26 cellular contexts compared by ENCODE assay signal in genomic region chr7:114358911-114359310, GRCh38.
"Had no signal": no experiment of that assay in that cellular context is flagged by ENCODE, and none has a peak within 500 bp of the region (broad histone marks: within the 10 kb centered on the region; RNA-seq: fewer than 3 reads in every experiment).

No MANE protein-coding gene starts in this region.

- H3K36me3 ChIP-seq: stomach, suprapubic skin, thoracic aorta, thyroid gland, tibial artery, tibial nerve, transverse colon, upper lobe of left lung, upper lobe of right lung, uterus, vagina had no signal

- DNase-seq: stimulated activated CD4-positive, alpha-beta T cell treated with anti-CD3 and anti-CD28 coated beads, Interleukin-2, amount 100 ng/mL, for 48 hours; stimulated activated CD4-positive, alpha-beta T cell treated with anti-CD3 and anti-CD28 coated beads, Interleukin-4, amount 100 ng/mL, for 1 hour; stimulated activated CD4-positive, alpha-beta T cell treated with anti-CD3 and anti-CD28 coated beads, Interleukin-4, amount 100 ng/mL, for 24 hours; stimulated activated CD4-positive, alpha-beta T cell treated with anti-CD3 and anti-CD28 coated beads, Interleukin-4, amount 100 ng/mL, for 4 hours; stimulated activated CD8-positive, alpha-beta memory T cell treated with anti-CD3 and anti-CD28 coated beads, Interleukin-4, amount 100 ng/mL, for 48 hours; stimulated activated naive B cell treated with anti-CD40 and anti-IgM and Interleukin-4, amounts not matched to agents 10 μg/mL and 1 μg/mL and 100 μg/mL, for 72 hours; stimulated activated naive CD4-positive, alpha-beta T cell; stimulated activated naive CD4-positive, alpha-beta T cell treated with Interleukin-2 at 50 U/mL for 16 hours; stimulated activated naive CD8-positive, alpha-beta T cell treated with anti-CD3 and anti-CD28 coated beads, Interleukin-15, amount 100 ng/mL, for 72 hours; stimulated activated naive CD8-positive, alpha-beta T cell treated with anti-CD3 and anti-CD28 coated beads, Interleukin-15, Interleukin-2, amounts not matched to agents 100 U/mL and 50 U/mL, for 24 hours; stomach; substantia nigra; testis; thyroid gland; tibial artery; transverse colon; trophoblast cell; upper lobe of left lung; upper lobe of right lung; uterus had no signal

- H3K27me3 ChIP-seq: stomach, suprapubic skin, testis, thyroid gland, tibial artery, tibial nerve, transverse colon, upper lobe of left lung, upper lobe of right lung, uterus, vagina had no signal

- H3K4me1 ChIP-seq: stomach, suprapubic skin, testis, tibial nerve, transverse colon, upper lobe of left lung, upper lobe of right lung, uterus, vagina had no signal

- H3K27ac ChIP-seq: stomach, suprapubic skin, testis, thoracic aorta, thyroid gland, tibial artery, tibial nerve, transverse colon, upper lobe of left lung, upper lobe of right lung, uterus, vagina had no signal

- H3K9me3 ChIP-seq: stomach, suprapubic skin, testis, thoracic aorta, thyroid gland, tibial artery, tibial nerve, transverse colon, upper lobe of left lung, upper lobe of right lung, uterus, vagina had no signal

- H3K4me3 ChIP-seq: stomach, suprapubic skin, testis, thoracic aorta, thyroid gland, tibial artery, tibial nerve, transverse colon, upper lobe of left lung, upper lobe of right lung, uterus, vagina had no signal

- ATAC-seq: stimulated activated effector memory CD8-positive, alpha-beta T cell treated with anti-CD3 and anti-CD28 coated beads, Interleukin-12 subunit alpha, Interleukin-12 subunit beta, amount 100 ng/mL, for 72 hours; stimulated activated memory B cell treated with anti-CD40 and anti-IgM and Interleukin-4, amounts not matched to agents 10 μg/mL and 1 μg/mL and 100 μg/mL, for 72 hours; stimulated activated naive B cell treated with anti-CD40 and anti-IgM and Interleukin-4, amounts not matched to agents 10 μg/mL and 1 μg/mL and 100 μg/mL, for 72 hours; stimulated activated naive CD8-positive, alpha-beta T cell treated with anti-CD3 and anti-CD28 coated beads, Interleukin-15, amount 100 ng/mL, for 72 hours; stimulated activated naive CD8-positive, alpha-beta T cell treated with anti-CD3 and anti-CD28 coated beads, Interleukin-15, Interleukin-2, amounts not matched to agents 100 U/mL and 50 U/mL, for 24 hours; upper lobe of right lung had no signal
